22 cellular contexts compared by ENCODE assay signal in the genomic region with DNA sequence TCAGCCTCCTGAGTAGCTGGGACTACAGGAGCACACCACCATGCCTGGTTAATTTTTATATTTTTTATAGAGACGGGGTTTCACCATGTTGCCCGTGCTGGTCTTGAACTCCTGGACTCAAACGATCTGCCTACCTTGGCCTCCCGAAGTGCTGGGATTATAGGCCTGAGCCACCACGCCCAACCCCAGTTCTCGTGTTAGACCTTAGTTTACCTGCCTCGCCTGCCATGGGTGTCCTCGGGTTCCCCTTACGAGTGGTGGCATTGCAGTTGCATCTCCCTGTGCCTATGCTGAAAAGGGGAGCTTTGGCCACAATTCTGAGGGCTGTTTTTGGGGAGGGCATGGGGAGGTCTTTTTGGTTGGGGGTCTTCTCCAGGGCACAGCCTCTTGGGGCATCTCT.
"Had no signal": no experiment of that assay in that cellular context is flagged by ENCODE, and none has a peak within 500 bp of the region (broad histone marks: within the 10 kb centered on the region; RNA-seq: fewer than 3 reads in every experiment).

No MANE protein-coding gene starts in this region.

- H3K4me3 ChIP-seq: pancreas, smooth muscle cell, suprapubic skin, thyroid gland had no signal

- H3K27me3 Mint-ChIP-seq: naive thymus-derived CD8-positive, alpha-beta T cell; progenitor cell of endocrine pancreas; type B pancreatic cell had no signal

- H3K9me3 Mint-ChIP-seq: naive thymus-derived CD8-positive, alpha-beta T cell; type B pancreatic cell had no signal

- H3K36me3 ChIP-seq: pancreas, suprapubic skin, thyroid gland had no signal

- H3K4me3 Mint-ChIP-seq: naive thymus-derived CD8-positive, alpha-beta T cell; type B pancreatic cell had no signal

- DNase-seq: cerebellar nuclear complex; dermis blood vessel endothelial cell; effector CD4-positive, alpha-beta T cell; foreskin melanocyte; head of caudate nucleus; hypothalamus; kidney glomerular epithelial cell; mesendoderm; naive thymus-derived CD8-positive, alpha-beta T cell; occipital lobe; pancreas; right cardiac atrium; stimulated activated CD4-positive, alpha-beta T cell treated with anti-CD3 and anti-CD28 coated beads, Interleukin-4, amount 100 ng/mL, for 24 hours; stimulated activated naive CD8-positive, alpha-beta T cell treated with anti-CD3 and anti-CD28 coated beads, Interleukin-15, Interleukin-2, amounts not matched to agents 100 U/mL and 50 U/mL, for 24 hours; thyroid gland had no signal

- H3K27me3 ChIP-seq: pancreas, suprapubic skin, thyroid gland had no signal

- H3K27ac Mint-ChIP-seq: progenitor cell of endocrine pancreas, type B pancreatic cell had no signal

- H3K27ac ChIP-seq: pancreas, suprapubic skin, thyroid gland had no signal

- ATAC-seq: naive thymus-derived CD8-positive, alpha-beta T cell; right cardiac atrium; stimulated activated naive CD8-positive, alpha-beta T cell treated with anti-CD3 and anti-CD28 coated beads, Interleukin-15, Interleukin-2, amounts not matched to agents 100 U/mL and 50 U/mL, for 24 hours had no signal

- FAIRE-seq: colon, islet of Langerhans, pancreas, urothelium cell line had no signal

- H3K9me3 ChIP-seq: pancreas, suprapubic skin, thyroid gland had no signal

- H3K4me2 ChIP-seq: smooth muscle cell had no signal
